14 cellular contexts compared by ENCODE assay signal in the genomic region with DNA sequence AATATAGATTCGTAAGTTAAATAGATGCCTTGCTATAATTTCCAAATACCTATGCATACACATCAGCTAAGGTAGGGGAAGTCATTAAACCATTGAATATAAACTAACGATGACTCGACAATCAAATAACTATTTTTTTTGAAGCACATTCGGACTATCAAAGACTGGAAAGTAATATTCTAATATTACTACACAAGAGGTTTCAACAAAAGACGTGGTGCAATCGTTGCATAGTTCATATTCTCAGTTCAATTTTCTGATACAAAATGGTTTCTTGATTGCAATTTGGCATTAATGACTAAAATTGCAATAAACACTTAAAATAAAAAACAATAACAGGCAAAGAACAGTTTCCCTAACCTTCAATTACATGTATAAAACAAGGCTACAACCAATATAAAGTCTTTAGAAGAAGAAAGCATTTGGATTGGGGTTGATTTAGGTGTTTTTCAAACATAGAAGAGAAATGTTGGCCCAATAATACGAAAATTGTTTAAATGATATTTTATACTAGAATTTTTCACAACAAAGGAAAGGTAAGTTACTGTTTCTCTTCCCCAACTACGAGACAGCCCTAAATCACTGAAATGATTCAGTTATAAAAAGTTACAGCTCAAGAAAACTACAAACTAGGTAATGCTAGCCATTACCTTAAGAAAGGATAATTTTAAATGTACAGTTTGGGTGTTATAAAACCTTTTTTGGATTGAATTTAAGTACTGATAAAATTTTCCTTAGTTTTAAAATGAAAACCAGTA. TPM values are rescaled to one million over a fixed set of nuclear protein-coding genes. Genes with fewer than 3 reads are reported as not detected.
A peak's percentile ranks its signal among the peaks of the same experiment; 100 is the strongest.
DNase-seq lines count a peak whose midpoint lies in the region; ATAC-seq and TF ChIP-seq lines count a peak whose summit lies in the region.
"Had no signal": no experiment of that assay in that cellular context is flagged by ENCODE, and none has a peak within 500 bp of the region (broad histone marks: within the 10 kb centered on the region; RNA-seq: fewer than 3 reads in every experiment).

No MANE protein-coding gene starts in this region.

- no peak for TF ChIP-seq EP300 in sigmoid colon (IDR thresholded peaks at IDR 0.05)

- no peak for ATAC-seq in HG03354 (IDR thresholded peaks at IDR 0.05; ENCODE audit: poor library complexity, severe bottlenecking, unreplicated experiment)

- DNase-seq in AG09309 (ENCODE audit: low read depth) (no peak), fibroblast of villous mesenchyme (ENCODE audit: low read depth) (no peak), sigmoid colon (no peak), NCI-H524 (lab: John Stamatoyannopoulos, UW) (no peak), NCI-H2029 treated with DMSO at 0.1 percent for 48 hours (lab: John Stamatoyannopoulos, UW) (no peak), NCI-H526 treated with DMSO at 0.1 percent for 48 hours (lab: John Stamatoyannopoulos, UW) (no peak)
- DNase-seq: activated CD8-positive, alpha-beta memory T cell treated with anti-CD3 and anti-CD28 coated beads for 24 hours; GOT3; Kasumi-1; NCI-H446 treated with DMSO at 0.1 percent for 48 hours had no signal

- H3K4me3 ChIP-seq in AG09309 (ENCODE audit: control insufficient read depth, low read depth, low read length): peak overlapping the region; percentile 69
- peak overlapping the region; percentile 69 for H3K4me3 ChIP-seq in fibroblast of villous mesenchyme (ENCODE audit: low read depth, low read length)
- H3K4me3 ChIP-seq in sigmoid colon: peak overlapping the region; percentile 53 to 67 (median 60)

- TF ChIP-seq CTCF in AG09309 (IDR thresholded peaks at IDR 0.05; ENCODE audit: control insufficient read depth, insufficient read depth, low read depth, low read length, missing control alignments) (no peak), fibroblast of villous mesenchyme (IDR thresholded peaks at IDR 0.05; ENCODE audit: insufficient read depth, low read depth, low read length) (no peak), sigmoid colon (IDR thresholded peaks at IDR 0.05) (no peak)

- intact Hi-C loops in sigmoid colon (cut with DNase I): loop anchor here (1.0 kb wide), 1 partner anchor 356 kb away; no protein-coding TSS in a partner anchor

- peaks cover 0 to 37% (median 15%) of the 10 kb centered on the region in 4 donors for H3K4me1 ChIP-seq in sigmoid colon

- no peaks in the 10 kb centered on the region for H3K9me3 ChIP-seq in sigmoid colon

- no peaks in the 10 kb centered on the region for H3K27me3 ChIP-seq in sigmoid colon

- no peaks in the 10 kb centered on the region for H3K36me3 ChIP-seq in sigmoid colon

- no peak for TF ChIP-seq POLR2A in sigmoid colon (IDR thresholded peaks at IDR 0.05)

- WGBS in sigmoid colon, 2 donors: 72 to 77% methylated on average over 8 of the region's 8 CpGs

- peak overlapping the region; percentile 73 for H3K27ac ChIP-seq in angular gyrus (ENCODE audit: low read depth, low read length)
- peak overlapping the region; percentile 90 to 95 (median 91) for H3K27ac ChIP-seq in sigmoid colon
- H3K27ac ChIP-seq: C4-2B had no signal

RNA-seq across cellular contexts. Expression of a gene that starts 17.6 kb away (rescaled TPM):
- total RNA-seq in fibroblast of villous mesenchyme (6.0 and 9.3 TPM in 2 replicates), sigmoid colon (1 to 10 TPM; 1.6 to 2.2 (median 2.0) TPM)
- under 1 TPM in 1 of 3 donors, not detected in 2; 0.09 TPM for polyA plus RNA-seq in sigmoid colon
- total RNA-seq: mononuclear cell had no signal
